ENCODE assay signal across 1 cellular context in the genomic region with DNA sequence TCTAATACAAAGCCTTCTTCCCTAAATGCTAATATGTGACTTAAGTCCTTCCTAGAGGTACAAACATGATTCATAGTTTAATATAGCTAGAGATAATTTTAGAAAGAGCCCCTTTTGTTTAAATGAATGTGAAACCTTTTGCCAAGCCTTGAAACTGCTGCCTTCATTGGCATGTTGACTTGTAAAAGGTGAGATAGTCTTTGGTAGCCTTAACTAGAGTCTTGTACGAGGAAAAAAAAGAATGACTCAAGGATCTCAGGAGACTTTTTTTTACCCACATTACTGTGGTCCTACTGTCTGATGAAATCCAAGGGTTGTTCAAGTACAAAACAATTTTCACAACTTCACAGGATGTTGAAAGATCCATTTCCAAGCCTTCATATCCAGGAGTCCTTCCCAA.
TF ChIP-seq lines count a peak whose summit lies in the region.

No MANE protein-coding gene starts in this region.

TF ChIP-seq in GM23338, 12 proteins besides CTCF, POLR2A, EP300 and RAD21 (continued from another document):
- TF ChIP-seq, protein P1, sequence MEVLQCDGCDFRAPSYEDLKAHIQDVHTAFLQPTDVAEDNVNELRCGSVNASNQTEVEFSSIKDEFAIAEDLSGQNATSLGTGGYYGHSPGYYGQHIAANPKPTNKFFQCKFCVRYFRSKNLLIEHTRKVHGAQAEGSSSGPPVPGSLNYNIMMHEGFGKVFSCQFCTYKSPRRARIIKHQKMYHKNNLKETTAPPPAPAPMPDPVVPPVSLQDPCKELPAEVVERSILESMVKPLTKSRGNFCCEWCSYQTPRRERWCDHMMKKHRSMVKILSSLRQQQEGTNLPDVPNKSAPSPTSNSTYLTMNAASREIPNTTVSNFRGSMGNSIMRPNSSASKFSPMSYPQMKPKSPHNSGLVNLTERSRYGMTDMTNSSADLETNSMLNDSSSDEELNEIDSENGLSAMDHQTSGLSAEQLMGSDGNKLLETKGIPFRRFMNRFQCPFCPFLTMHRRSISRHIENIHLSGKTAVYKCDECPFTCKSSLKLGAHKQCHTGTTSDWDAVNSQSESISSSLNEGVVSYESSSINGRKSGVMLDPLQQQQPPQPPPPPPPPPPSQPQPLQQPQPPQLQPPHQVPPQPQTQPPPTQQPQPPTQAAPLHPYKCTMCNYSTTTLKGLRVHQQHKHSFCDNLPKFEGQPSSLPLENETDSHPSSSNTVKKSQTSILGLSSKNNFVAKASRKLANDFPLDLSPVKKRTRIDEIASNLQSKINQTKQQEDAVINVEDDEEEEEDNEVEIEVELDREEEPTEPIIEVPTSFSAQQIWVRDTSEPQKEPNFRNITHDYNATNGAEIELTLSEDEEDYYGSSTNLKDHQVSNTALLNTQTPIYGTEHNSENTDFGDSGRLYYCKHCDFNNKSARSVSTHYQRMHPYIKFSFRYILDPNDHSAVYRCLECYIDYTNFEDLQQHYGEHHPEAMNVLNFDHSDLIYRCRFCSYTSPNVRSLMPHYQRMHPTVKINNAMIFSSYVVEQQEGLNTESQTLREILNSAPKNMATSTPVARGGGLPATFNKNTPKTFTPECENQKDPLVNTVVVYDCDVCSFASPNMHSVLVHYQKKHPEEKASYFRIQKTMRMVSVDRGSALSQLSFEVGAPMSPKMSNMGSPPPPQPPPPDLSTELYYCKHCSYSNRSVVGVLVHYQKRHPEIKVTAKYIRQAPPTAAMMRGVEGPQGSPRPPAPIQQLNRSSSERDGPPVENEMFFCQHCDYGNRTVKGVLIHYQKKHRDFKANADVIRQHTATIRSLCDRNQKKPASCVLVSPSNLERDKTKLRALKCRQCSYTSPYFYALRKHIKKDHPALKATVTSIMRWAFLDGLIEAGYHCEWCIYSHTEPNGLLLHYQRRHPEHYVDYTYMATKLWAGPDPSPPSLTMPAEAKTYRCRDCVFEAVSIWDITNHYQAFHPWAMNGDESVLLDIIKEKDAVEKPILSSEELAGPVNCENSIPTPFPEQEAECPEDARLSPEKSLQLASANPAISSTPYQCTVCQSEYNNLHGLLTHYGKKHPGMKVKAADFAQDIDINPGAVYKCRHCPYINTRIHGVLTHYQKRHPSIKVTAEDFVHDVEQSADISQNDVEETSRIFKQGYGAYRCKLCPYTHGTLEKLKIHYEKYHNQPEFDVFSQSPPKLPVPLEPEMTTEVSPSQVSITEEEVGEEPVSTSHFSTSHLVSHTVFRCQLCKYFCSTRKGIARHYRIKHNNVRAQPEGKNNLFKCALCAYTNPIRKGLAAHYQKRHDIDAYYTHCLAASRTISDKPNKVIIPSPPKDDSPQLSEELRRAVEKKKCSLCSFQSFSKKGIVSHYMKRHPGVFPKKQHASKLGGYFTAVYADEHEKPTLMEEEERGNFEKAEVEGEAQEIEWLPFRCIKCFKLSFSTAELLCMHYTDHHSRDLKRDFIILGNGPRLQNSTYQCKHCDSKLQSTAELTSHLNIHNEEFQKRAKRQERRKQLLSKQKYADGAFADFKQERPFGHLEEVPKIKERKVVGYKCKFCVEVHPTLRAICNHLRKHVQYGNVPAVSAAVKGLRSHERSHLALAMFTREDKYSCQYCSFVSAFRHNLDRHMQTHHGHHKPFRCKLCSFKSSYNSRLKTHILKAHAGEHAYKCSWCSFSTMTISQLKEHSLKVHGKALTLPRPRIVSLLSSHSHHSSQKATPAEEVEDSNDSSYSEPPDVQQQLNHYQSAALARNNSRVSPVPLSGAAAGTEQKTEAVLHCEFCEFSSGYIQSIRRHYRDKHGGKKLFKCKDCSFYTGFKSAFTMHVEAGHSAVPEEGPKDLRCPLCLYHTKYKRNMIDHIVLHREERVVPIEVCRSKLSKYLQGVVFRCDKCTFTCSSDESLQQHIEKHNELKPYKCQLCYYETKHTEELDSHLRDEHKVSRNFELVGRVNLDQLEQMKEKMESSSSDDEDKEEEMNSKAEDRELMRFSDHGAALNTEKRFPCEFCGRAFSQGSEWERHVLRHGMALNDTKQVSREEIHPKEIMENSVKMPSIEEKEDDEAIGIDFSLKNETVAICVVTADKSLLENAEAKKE (CRISPR knock-in tag; IDR thresholded peaks at IDR 0.05) = no peak
- TF ChIP-seq, protein P2, sequence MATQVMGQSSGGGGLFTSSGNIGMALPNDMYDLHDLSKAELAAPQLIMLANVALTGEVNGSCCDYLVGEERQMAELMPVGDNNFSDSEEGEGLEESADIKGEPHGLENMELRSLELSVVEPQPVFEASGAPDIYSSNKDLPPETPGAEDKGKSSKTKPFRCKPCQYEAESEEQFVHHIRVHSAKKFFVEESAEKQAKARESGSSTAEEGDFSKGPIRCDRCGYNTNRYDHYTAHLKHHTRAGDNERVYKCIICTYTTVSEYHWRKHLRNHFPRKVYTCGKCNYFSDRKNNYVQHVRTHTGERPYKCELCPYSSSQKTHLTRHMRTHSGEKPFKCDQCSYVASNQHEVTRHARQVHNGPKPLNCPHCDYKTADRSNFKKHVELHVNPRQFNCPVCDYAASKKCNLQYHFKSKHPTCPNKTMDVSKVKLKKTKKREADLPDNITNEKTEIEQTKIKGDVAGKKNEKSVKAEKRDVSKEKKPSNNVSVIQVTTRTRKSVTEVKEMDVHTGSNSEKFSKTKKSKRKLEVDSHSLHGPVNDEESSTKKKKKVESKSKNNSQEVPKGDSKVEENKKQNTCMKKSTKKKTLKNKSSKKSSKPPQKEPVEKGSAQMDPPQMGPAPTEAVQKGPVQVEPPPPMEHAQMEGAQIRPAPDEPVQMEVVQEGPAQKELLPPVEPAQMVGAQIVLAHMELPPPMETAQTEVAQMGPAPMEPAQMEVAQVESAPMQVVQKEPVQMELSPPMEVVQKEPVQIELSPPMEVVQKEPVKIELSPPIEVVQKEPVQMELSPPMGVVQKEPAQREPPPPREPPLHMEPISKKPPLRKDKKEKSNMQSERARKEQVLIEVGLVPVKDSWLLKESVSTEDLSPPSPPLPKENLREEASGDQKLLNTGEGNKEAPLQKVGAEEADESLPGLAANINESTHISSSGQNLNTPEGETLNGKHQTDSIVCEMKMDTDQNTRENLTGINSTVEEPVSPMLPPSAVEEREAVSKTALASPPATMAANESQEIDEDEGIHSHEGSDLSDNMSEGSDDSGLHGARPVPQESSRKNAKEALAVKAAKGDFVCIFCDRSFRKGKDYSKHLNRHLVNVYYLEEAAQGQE (IDR thresholded peaks at IDR 0.05; ENCODE audit: unreplicated experiment) = no peak
TF ChIP-seq in GM23338: peak in this region for 0.
